In genomic region chr6:109457596-109457996, GRCh38 we compare ENCODE assay signal across 10 cellular contexts. TPM values are rescaled to one million over a fixed set of nuclear protein-coding genes. Genes with fewer than 3 reads are reported as not detected.
DNase-seq lines count a peak whose midpoint lies in the region; ATAC-seq and TF ChIP-seq lines count a peak whose summit lies in the region.
"Had no signal": no experiment of that assay in that cellular context is flagged by ENCODE, and none has a peak within 500 bp of the region (broad histone marks: within the 10 kb centered on the region; RNA-seq: fewer than 3 reads in every experiment).

No MANE protein-coding gene starts in this region.

- H3K4me1 ChIP-seq in suprapubic skin, result peaks cover 49% of the 10 kb centered on the region

- TF ChIP-seq EP300 in suprapubic skin (IDR thresholded peaks at IDR 0.05), result no peak

- peak overlapping the region; percentile 70 for H3K27ac ChIP-seq in suprapubic skin

- TF ChIP-seq POLR2A in suprapubic skin (IDR thresholded peaks at IDR 0.05), result no peak

- H3K9me3 Mint-ChIP-seq in activated CD4-positive, alpha-beta T cell treated with anti-CD3 and anti-CD28 coated beads, Interleukin-2, amount 10 ng/mL, durations not matched to agents 7 days and 5 days, result peaks cover 7% of the 10 kb centered on the region
- H3K9me3 Mint-ChIP-seq in T-cell (no peaks in the 10 kb centered on the region), glutamatergic neuron (ENCODE audit: unreplicated experiment) (peaks cover 20% of the 10 kb centered on the region)

- no peak overlapping the region for H3K4me3 ChIP-seq in suprapubic skin

- no peaks in the 10 kb centered on the region for H3K27me3 ChIP-seq in suprapubic skin

- 50% methylated on average over 5 of the region's 5 CpGs for WGBS in suprapubic skin

- no peak for DNase-seq in activated CD4-positive, alpha-beta T cell treated with anti-CD3 and anti-CD28 coated beads, Interleukin-2, amount 10 ng/mL, durations not matched to agents 7 days and 5 days
- no peak for DNase-seq in activated CD4-positive, alpha-beta T cell treated with anti-CD3 and anti-CD28 coated beads for 48 hours
- DNase-seq in T-cell (no peak), glutamatergic neuron (no peak), suprapubic skin (ENCODE audit: low spot score in 2 of 2) (no peak), RKO (ENCODE audit: low spot score) (no peak), SW480 (ENCODE audit: low spot score) (no peak), Kasumi-1 (lab: John Stamatoyannopoulos, UW) (no peak)
- DNase-seq: activated T-cell treated with anti-CD3 and anti-CD28 coated beads, Interleukin-2, amount 50 U/mL, for 1 hour; NCI-H1436 treated with DMSO at 0.1 percent for 48 hours had no signal

- peaks cover 74% of the 10 kb centered on the region for H3K4me1 Mint-ChIP-seq in activated CD4-positive, alpha-beta T cell treated with anti-CD3 and anti-CD28 coated beads, Interleukin-2, amount 10 ng/mL, durations not matched to agents 7 days and 5 days
- H3K4me1 Mint-ChIP-seq in T-cell (peaks cover 52 to 71% (median 66%) of the 10 kb centered on the region in 3 donors), glutamatergic neuron (ENCODE audit: low read depth, unreplicated experiment) (peaks cover 13% of the 10 kb centered on the region)

- peaks cover 4% of the 10 kb centered on the region for H3K36me3 ChIP-seq in suprapubic skin

- H3K27me3 Mint-ChIP-seq in activated CD4-positive, alpha-beta T cell treated with anti-CD3 and anti-CD28 coated beads, Interleukin-2, amount 10 ng/mL, durations not matched to agents 7 days and 5 days, result no peaks in the 10 kb centered on the region
- H3K27me3 Mint-ChIP-seq in T-cell (no peaks in the 10 kb centered on the region), glutamatergic neuron (ENCODE audit: unreplicated experiment) (peaks cover 13% of the 10 kb centered on the region)

- ATAC-seq in T-cell (replicated peaks in 1 of 4), result no peak

- H3K27ac Mint-ChIP-seq in activated CD4-positive, alpha-beta T cell treated with anti-CD3 and anti-CD28 coated beads, Interleukin-2, amount 10 ng/mL, durations not matched to agents 7 days and 5 days, result peak overlapping the region; percentile 65
- H3K27ac Mint-ChIP-seq in T-cell (peak overlapping the region; percentile 71 to 85), glutamatergic neuron (ENCODE audit: unreplicated experiment) (no peak overlapping the region)

- POLR2A ChIA-PET in activated CD4-positive, alpha-beta T cell treated with anti-CD3 and anti-CD28 coated beads, Interleukin-2, amount 10 ng/mL, durations not matched to agents 7 days and 5 days (lab: Charles Lee), result no interaction called here
- POLR2A ChIA-PET in T-cell (lab: Charles Lee), result no interaction called here

- no peaks in the 10 kb centered on the region for H3K9me3 ChIP-seq in suprapubic skin

- peak overlapping the region; percentile 89 for H3K4me3 Mint-ChIP-seq in activated CD4-positive, alpha-beta T cell treated with anti-CD3 and anti-CD28 coated beads, Interleukin-2, amount 10 ng/mL, durations not matched to agents 7 days and 5 days
- H3K4me3 Mint-ChIP-seq in T-cell, result peak overlapping the region; percentile 8 to 98 (median 68)
- H3K4me3 Mint-ChIP-seq in glutamatergic neuron (ENCODE audit: unreplicated experiment), result peak overlapping the region; percentile 92

- TF ChIP-seq CTCF in glutamatergic neuron (IDR thresholded peaks at IDR 0.05; ENCODE audit: partially characterized antibody, unreplicated experiment), result no peak
- TF ChIP-seq CTCF in suprapubic skin (IDR thresholded peaks at IDR 0.05), result no peak

- CTCF ChIA-PET in activated CD4-positive, alpha-beta T cell treated with anti-CD3 and anti-CD28 coated beads, Interleukin-2, amount 10 ng/mL, durations not matched to agents 7 days and 5 days (lab: Charles Lee), result interaction anchor here (0.7 to 11.8 kb wide), 5 partner anchors 13 to 248 kb away, joined by 3 to 81 read pairs (median 4); partner anchors contain the start of genes PPIL6 and SMPD2
- CTCF ChIA-PET in T-cell (lab: Charles Lee), result interaction anchor here (0.7 to 1.0 kb wide), 2 partner anchors 11 to 13 kb away, joined by 3 read pairs; no protein-coding TSS in a partner anchor

- H3K36me3 Mint-ChIP-seq in activated CD4-positive, alpha-beta T cell treated with anti-CD3 and anti-CD28 coated beads, Interleukin-2, amount 10 ng/mL, durations not matched to agents 7 days and 5 days (ENCODE audit: low read depth), result peaks cover 32% of the 10 kb centered on the region
- H3K36me3 Mint-ChIP-seq in T-cell (peaks cover 15% of the 10 kb centered on the region), glutamatergic neuron (ENCODE audit: unreplicated experiment) (no peaks in the 10 kb centered on the region)

RNA-seq across cellular contexts. Expression of gene MICAL1, which starts 2.0 kb away (rescaled TPM):
- 10 to 100 TPM; 93.1 to 98.3 TPM for total RNA-seq in activated CD4-positive, alpha-beta T cell treated with anti-CD3 and anti-CD28 coated beads, Interleukin-2, amount 10 ng/mL, durations not matched to agents 7 days and 5 days
- 100 to 1,000 TPM in 1 of 5 donors, 10 to 100 TPM in 4; 81.9 to 108 (median 89.5) TPM for total RNA-seq in T-cell
- 782 TPM for total RNA-seq in glutamatergic neuron (ENCODE audit: unreplicated experiment)
- 10 to 100 TPM; 22.0 to 45.9 (median 28.8) TPM for total RNA-seq in suprapubic skin

RNA-seq across cellular contexts. Expression of gene SMPD2, which starts 17.1 kb away (rescaled TPM):
- 10 to 100 TPM; 13.0 to 14.0 TPM for total RNA-seq in activated CD4-positive, alpha-beta T cell treated with anti-CD3 and anti-CD28 coated beads, Interleukin-2, amount 10 ng/mL, durations not matched to agents 7 days and 5 days
- total RNA-seq in T-cell (10 to 100 TPM; 21.1 to 36.7 (median 23.7) TPM), glutamatergic neuron (ENCODE audit: unreplicated experiment) (6.4 TPM), suprapubic skin (10 to 100 TPM; 21.8 to 34.5 (median 28.1) TPM)

RNA-seq across cellular contexts. Expression of gene PPIL6, which starts 17.2 kb away (rescaled TPM):
- under 1 TPM; 0.17 to 0.22 TPM for total RNA-seq in activated CD4-positive, alpha-beta T cell treated with anti-CD3 and anti-CD28 coated beads, Interleukin-2, amount 10 ng/mL, durations not matched to agents 7 days and 5 days
- total RNA-seq in T-cell (1 to 10 TPM in 1 of 5 donors, under 1 TPM in 4; 0.07 to 1.5 (median 0.38) TPM), glutamatergic neuron (ENCODE audit: unreplicated experiment) (0.83 TPM), suprapubic skin (1 to 10 TPM; 1.7 to 7.9 (median 3.2) TPM)

RNA-seq across cellular contexts. Expression of gene ZBTB24, which starts 25.4 kb away (rescaled TPM):
- 10 to 100 TPM; 17.6 to 19.1 TPM for total RNA-seq in activated CD4-positive, alpha-beta T cell treated with anti-CD3 and anti-CD28 coated beads, Interleukin-2, amount 10 ng/mL, durations not matched to agents 7 days and 5 days
- 10 to 100 TPM; 14.1 to 21.2 (median 19.5) TPM for total RNA-seq in T-cell
- 6.4 TPM for total RNA-seq in glutamatergic neuron (ENCODE audit: unreplicated experiment)
- 10 to 100 TPM in 3 of 4 donors, 1 to 10 TPM in 1; 8.1 to 11.6 (median 11.2) TPM for total RNA-seq in suprapubic skin
